In genomic region chr1:200838676-200839445, GRCh38 we compare ENCODE assay signal across 23 cellular contexts. TPM values are rescaled to one million over a fixed set of nuclear protein-coding genes. Genes with fewer than 3 reads are reported as not detected.
DNase-seq lines count a peak whose midpoint lies in the region; ATAC-seq and TF ChIP-seq lines count a peak whose summit lies in the region.
"Had no signal": no experiment of that assay in that cellular context is flagged by ENCODE, and none has a peak within 500 bp of the region (broad histone marks: within the 10 kb centered on the region; RNA-seq: fewer than 3 reads in every experiment).

No MANE protein-coding gene starts in this region.

- H3K4me3 ChIP-seq in right cardiac atrium (ENCODE audit: low read length) (no peak overlapping the region), heart right ventricle (no peak overlapping the region)
- H3K4me3 ChIP-seq: A549, neural progenitor cell, right atrium auricular region, thoracic aorta had no signal

- ATAC-seq in left cardiac atrium (peak; percentile 19 to 37), right cardiac atrium (no peak), foreskin keratinocyte (no peak), heart right ventricle (no peak)
- ATAC-seq: A549; activated T-cell treated with anti-CD3 and anti-CD28 coated beads, Interleukin-2, amount 50 U/mL, for 4 hours had no signal

- H3K36me3 ChIP-seq in heart right ventricle: peaks cover 0 to 45% (median 0%) of the 10 kb centered on the region in 9 donors

- H3K27ac ChIP-seq in right cardiac atrium (ENCODE audit: low read length) (no peak overlapping the region), foreskin keratinocyte (no peak overlapping the region), heart right ventricle (no peak overlapping the region)
- H3K27ac ChIP-seq: A549, HL-60, KMS-11, neural progenitor cell, right atrium auricular region, thoracic aorta had no signal

- H3K4me1 ChIP-seq in right cardiac atrium (ENCODE audit: control insufficient read depth, insufficient read depth, low read length): no peaks in the 10 kb centered on the region
- H3K4me1 ChIP-seq in foreskin keratinocyte: peaks cover 15% of the 10 kb centered on the region
- H3K4me1 ChIP-seq in heart right ventricle: peaks cover 0 to 5% (median 0%) of the 10 kb centered on the region in 9 donors
- H3K4me1 ChIP-seq: neural progenitor cell, right atrium auricular region had no signal

- WGBS in right cardiac atrium: 68% methylated on average over 3 of the region's 3 CpGs
- WGBS in heart right ventricle, 2 donors: 79 to 84% methylated on average over 3 of the region's 3 CpGs

- H3K9me3 ChIP-seq in right cardiac atrium (ENCODE audit: control insufficient read depth, low read length) (no peaks in the 10 kb centered on the region), heart right ventricle (peaks cover 0 to 17% (median 0%) of the 10 kb centered on the region in 11 donors)
- H3K9me3 ChIP-seq: thoracic aorta had no signal

- no peak for TF ChIP-seq CTCF in foreskin keratinocyte (conservative IDR thresholded peaks at IDR 0.05)
- no peak for TF ChIP-seq CTCF in heart right ventricle (IDR thresholded peaks at IDR 0.05)

- DNase-seq in left cardiac atrium (no peak), right cardiac atrium (no peak), amniotic epithelial cell (ENCODE audit: low read depth) (peak; percentile 70), foreskin keratinocyte (peak; percentile 20 to 45), NCI-H2107 (lab: John Stamatoyannopoulos, UW) (no peak), heart right ventricle (no peak)
- no peak for DNase-seq in central memory CD4-positive, alpha-beta T cell
- DNase-seq in activated T-cell treated with anti-CD3 and anti-CD28 coated beads, Interleukin-2, amount 50 U/mL, for 1 hour: no peak
- DNase-seq: activated CD4-positive, alpha-beta T cell treated with anti-CD3 and anti-CD28 coated beads, Interleukin-2, amount 50 U/mL, for 4 hours; activated naive CD8-positive, alpha-beta T cell treated with anti-CD3 and anti-CD28 coated beads, Interleukin-2, amount 10 ng/mL, durations not matched to agents 7 days and 5 days; activated T-cell treated with anti-CD3 and anti-CD28 coated beads, Interleukin-2, amount 50 U/mL, for 4 hours; GF-D8; head of caudate nucleus; stimulated activated CD4-positive, alpha-beta T cell treated with anti-CD3 and anti-CD28 coated beads, Interleukin-4, amount 100 ng/mL, for 1 hour; stimulated activated CD8-positive, alpha-beta memory T cell treated with anti-CD3 and anti-CD28 coated beads, Interleukin-4, amount 100 ng/mL, for 48 hours had no signal

- intact Hi-C loops in left cardiac atrium (cut with DNase I) (no loop called here), right cardiac atrium (cut with DNase I) (no loop called here), heart right ventricle (cut with DNase I) (loop anchor here in 6 of 10 donors (2.0 to 10.0 kb wide), 4 partner anchors 214 to 274 kb away; partner anchors contain the start of gene KIF14 (in 6 of the 6))

- H3K27me3 ChIP-seq in right cardiac atrium (ENCODE audit: control insufficient read depth, insufficient read depth): no peaks in the 10 kb centered on the region
- H3K27me3 ChIP-seq in foreskin keratinocyte: no peaks in the 10 kb centered on the region
- no peaks in the 10 kb centered on the region for H3K27me3 ChIP-seq in heart right ventricle
- H3K27me3 ChIP-seq: neural progenitor cell, right atrium auricular region had no signal

RNA-seq across cellular contexts. Expression of gene GPR25, which starts 33.9 kb away (rescaled TPM):
- not detected for total RNA-seq in left cardiac atrium
- total RNA-seq in right cardiac atrium: not detected
- not detected for polyA plus RNA-seq in right cardiac atrium
- not detected in 2 replicates for total RNA-seq in foreskin keratinocyte
- not detected in 2 replicates for polyA plus RNA-seq in foreskin keratinocyte
- total RNA-seq in heart right ventricle: not detected
- polyA plus RNA-seq in heart right ventricle: not detected
- total RNA-seq: mesenteric fat pad, right atrium auricular region, SK-MEL-5, thoracic aorta had no signal
- polyA plus RNA-seq: A549 had no signal

RNA-seq across cellular contexts. Expression of gene INAVA, which starts 55.8 kb away (rescaled TPM):
- under 1 TPM in 1 of 2 donors, not detected in 1; 0.29 TPM for total RNA-seq in left cardiac atrium
- total RNA-seq in right cardiac atrium: not detected
- polyA plus RNA-seq in right cardiac atrium: not detected
- total RNA-seq in foreskin keratinocyte: 21.3 and 41.7 TPM in 2 replicates
- 17.5 and 30.4 TPM in 2 replicates for polyA plus RNA-seq in foreskin keratinocyte
- total RNA-seq in heart right ventricle: under 1 TPM in 3 of 10 donors, not detected in 7; 0.08 to 0.21 (median 0.11) TPM
- polyA plus RNA-seq in heart right ventricle: under 1 TPM; 0.01 to 0.29 TPM
- total RNA-seq: right atrium auricular region, SK-MEL-5 had no signal

Comparison
In these comparisons a context has a peak if more than half of its experiments do, and no peak if none do; other contexts are left out.
1. ATAC-seq: peak in left cardiac atrium (2 of 2); none in right cardiac atrium (0 of 2), foreskin keratinocyte (single experiment) and heart right ventricle (0 of 8).
2. intact Hi-C loops: an anchor here in heart right ventricle (2.0 to 10.0 kb wide); none called in left cardiac atrium and right cardiac atrium.
3. DNase-seq: peak in amniotic epithelial cell (single experiment) and foreskin keratinocyte (2 of 2); none in left cardiac atrium (single experiment), right cardiac atrium (0 of 3), NCI-H2107 (single experiment), heart right ventricle (0 of 2), central memory CD4-positive, alpha-beta T cell (single experiment) and activated T-cell treated with anti-CD3 and anti-CD28 coated beads, Interleukin-2, amount 50 U/mL, for 1 hour (single experiment).
4. RNA of gene INAVA, which starts 55.8 kb away (total RNA-seq): 21.3 to 41.7 TPM in foreskin keratinocyte; 0.29 TPM in left cardiac atrium, 0.08 to 0.21 TPM in heart right ventricle and not detected in right cardiac atrium; every median in the first group is over 10 times any median in the second.